8 cellular contexts compared by ENCODE assay signal in the genomic region with DNA sequence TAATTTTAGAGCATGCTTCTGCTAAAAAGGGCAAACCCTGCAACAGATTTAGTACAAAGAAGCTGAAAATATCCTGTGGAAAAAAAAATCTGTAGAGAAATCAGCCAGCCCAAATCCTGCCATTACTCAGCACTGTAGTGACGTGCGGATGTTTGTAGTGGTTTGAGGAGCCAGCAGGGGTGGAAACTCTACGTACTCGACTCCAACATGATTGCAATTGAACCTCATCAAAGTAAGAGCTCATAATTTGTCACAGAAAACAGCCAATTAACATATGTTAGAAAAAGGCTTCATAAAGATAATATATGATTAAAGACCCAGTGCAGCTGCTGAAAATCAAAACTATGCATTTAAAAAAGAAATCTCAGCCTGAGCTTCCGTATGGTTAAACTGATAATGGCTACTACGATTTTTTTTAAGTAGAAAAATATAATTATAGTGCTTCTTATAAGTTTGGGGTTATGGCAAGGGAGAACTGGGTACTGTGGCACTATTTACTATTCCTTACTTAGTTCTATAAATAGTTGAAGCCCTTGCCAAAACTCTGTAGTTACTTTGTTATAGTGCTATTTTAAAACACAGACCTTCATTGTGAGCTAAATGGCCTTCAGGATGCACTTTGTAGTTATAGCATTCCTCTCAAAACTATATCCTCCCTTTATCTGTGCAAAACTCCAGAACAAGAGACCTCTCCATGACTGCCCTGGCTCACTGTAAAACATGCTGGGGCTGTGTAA. TPM values are rescaled to one million over a fixed set of nuclear protein-coding genes. Genes with fewer than 3 reads are reported as not detected.
DNase-seq lines count a peak whose midpoint lies in the region; ATAC-seq, FAIRE-seq and TF ChIP-seq lines count a peak whose summit lies in the region.

No MANE protein-coding gene starts in this region.

- peaks cover 0 to 5% of the 10 kb centered on the region in 2 donors for H3K36me3 ChIP-seq in psoas muscle (ENCODE audit: insufficient read depth in 1 of 2, low read depth in 1 of 2)
- peaks cover 10% of the 10 kb centered on the region; the same call in 1 of the 2 replicates for H3K36me3 ChIP-seq in SJCRH30

- FAIRE-seq in H54 (lab: Jason Lieb, UNC): peak; percentile 91

- H3K4me1 ChIP-seq in psoas muscle (peaks cover 92% of the 10 kb centered on the region), SJCRH30 (no peaks in the 10 kb centered on the region)

- WGBS in psoas muscle, 3 donors: 19 to 31% (median 21%) methylated on average over 6 of the region's 6 CpGs

- H3K27me3 ChIP-seq in psoas muscle (ENCODE audit: insufficient read depth in 3 of 3, low read length in 2 of 3): no peaks in the 10 kb centered on the region
- H3K27me3 ChIP-seq in SJCRH30: no peaks in the 10 kb centered on the region

- TF ChIP-seq CTCF in endothelial cell (IDR thresholded peaks at IDR 0.05; ENCODE audit: unreplicated experiment): no peak
- peak; percentile 4 for TF ChIP-seq CTCF in psoas muscle (IDR thresholded peaks at IDR 0.05)

- ATAC-seq in psoas muscle (peak; percentile 50 to 70 (median 65)), GM19324 (IDR thresholded peaks at IDR 0.05; ENCODE audit: low FRiP score, unreplicated experiment) (no peak)

- H3K4me3 Mint-ChIP-seq in endothelial cell (ENCODE audit: unreplicated experiment): no peak overlapping the region

- H3K4me1 Mint-ChIP-seq in endothelial cell (ENCODE audit: unreplicated experiment): peaks cover 49% of the 10 kb centered on the region

- H3K36me3 Mint-ChIP-seq in endothelial cell (ENCODE audit: low read depth, unreplicated experiment): no peaks in the 10 kb centered on the region

- no peaks in the 10 kb centered on the region for H3K9me3 Mint-ChIP-seq in endothelial cell (ENCODE audit: unreplicated experiment)

- no peak for TF ChIP-seq POLR2A in H54 (IDR thresholded peaks at IDR 0.05; ENCODE audit: low read depth, low read length)

- intact Hi-C loops in psoas muscle (cut with DNase I): loop anchor here (5.0 to 10.0 kb wide), 2 partner anchors 39 to 89 kb away; no protein-coding TSS in a partner anchor

- no peaks in the 10 kb centered on the region for H3K27me3 Mint-ChIP-seq in endothelial cell (ENCODE audit: unreplicated experiment)

- no peaks in the 10 kb centered on the region for H3K9me3 ChIP-seq in psoas muscle
- no peaks in the 10 kb centered on the region for H3K9me3 ChIP-seq in SJCRH30 (replicated peaks)

- H3K27ac ChIP-seq in psoas muscle: peak overlapping the region; percentile 87
- H3K27ac ChIP-seq in SJCRH30: no peak overlapping the region

- peak overlapping the region; percentile 89 for H3K27ac Mint-ChIP-seq in endothelial cell (ENCODE audit: unreplicated experiment)

- H3K4me3 ChIP-seq in GM08714 (ENCODE audit: low read length) (peak overlapping the region; percentile 29), psoas muscle (peak overlapping the region; percentile 19), SJCRH30 (no peak overlapping the region)

- DNase-seq in H54 (ENCODE audit: insufficient read length, low spot score) (no peak), SHP77 (lab: John Stamatoyannopoulos, UW) (peak; percentile 39 to 43), endothelial cell (ENCODE audit: low spot score) (no peak), psoas muscle (no peak), SJCRH30 (no peak), GOT3 (lab: John Stamatoyannopoulos, UW) (no peak)

RNA-seq across cellular contexts. Expression of gene MEF2C, which starts 49.4 kb away (rescaled TPM):
- 134 TPM for total RNA-seq in endothelial cell (ENCODE audit: unreplicated experiment)
- total RNA-seq in psoas muscle: 100 to 1,000 TPM; 148 to 530 (median 257) TPM
- polyA plus RNA-seq in psoas muscle: 10 to 100 TPM in 2 of 3 donors, 1 to 10 TPM in 1; 9.3 to 96.4 (median 32.0) TPM
- total RNA-seq in SJCRH30 (2014; rRNA removed; shearing (Covaris generic)): 56.4 and 67.2 TPM in 2 replicates

Comparison
In these comparisons a context has a peak if more than half of its experiments do, and no peak if none do; other contexts are left out.
1. DNase-seq: peak in SHP77 (2 of 2); none in H54 (single experiment), endothelial cell (single experiment), psoas muscle (0 of 2), SJCRH30 (0 of 2) and GOT3 (single experiment).